Comparison of ENCODE assay signal across 8 cellular contexts in the genomic region with DNA sequence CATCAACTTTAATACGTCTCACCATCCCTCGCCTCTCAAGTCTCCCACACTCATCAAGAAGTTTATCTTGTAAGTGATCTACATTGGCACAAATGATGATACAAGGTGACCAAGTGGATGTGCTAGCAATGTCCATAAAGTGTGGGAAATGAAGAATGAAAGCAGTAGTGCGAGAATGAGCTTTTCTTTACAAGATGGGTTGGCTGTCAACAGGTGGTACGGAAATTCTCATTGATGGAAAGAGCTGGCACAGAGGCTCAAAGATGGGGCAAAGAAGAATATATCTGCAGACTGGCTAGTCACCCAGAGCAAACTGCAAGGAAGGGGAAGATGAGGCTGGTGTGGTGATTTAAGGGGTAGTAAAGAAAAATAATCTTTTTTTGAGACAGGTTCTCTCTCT.
"Had no signal": no experiment of that assay in that cellular context is flagged by ENCODE, and none has a peak within 500 bp of the region (broad histone marks: within the 10 kb centered on the region; RNA-seq: fewer than 3 reads in every experiment).

No MANE protein-coding gene starts in this region.

- H3K27ac ChIP-seq: HL-60, KMS-11 had no signal

- H3K4me2 ChIP-seq: KMS-11 had no signal

- DNase-seq: IMR-90, KBM-7, KG1 had no signal

- H3K9ac ChIP-seq: KMS-11 had no signal

- ATAC-seq: HepG2 had no signal

- H3K4me3 ChIP-seq: K562 had no signal

- FAIRE-seq: HepG2, HTR-8/SVneo, K562 had no signal
